ENCODE assay signal across 1 cellular context in the genomic region with DNA sequence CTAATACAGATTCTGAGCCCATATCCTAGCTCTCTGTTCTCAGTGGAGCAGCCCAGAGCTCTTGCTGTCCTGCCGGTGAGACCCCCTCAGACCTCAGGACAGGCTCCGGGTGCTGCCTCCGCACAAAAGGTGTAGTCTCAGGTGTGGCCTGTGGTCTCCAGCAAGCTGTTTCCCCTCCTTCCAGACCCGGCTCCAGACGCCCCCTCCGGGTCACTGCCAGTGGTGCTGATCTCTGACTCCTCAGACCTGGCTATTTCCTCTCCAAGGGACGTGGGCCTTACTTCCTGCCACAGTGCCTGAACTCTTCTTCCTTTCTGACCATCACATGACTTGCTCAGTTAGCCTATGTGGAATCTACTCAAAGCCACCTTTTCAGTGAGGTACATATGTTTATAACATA.
TF ChIP-seq lines count a peak whose summit lies in the region.

No MANE protein-coding gene starts in this region.

TF ChIP-seq in H1, 55 proteins besides CTCF, POLR2A, EP300 and RAD21:
- no peak for TF ChIP-seq SP1 (IDR thresholded peaks at IDR 0.05; ENCODE audit: low read depth, low read length)
- TF ChIP-seq CHD1 (IDR thresholded peaks at IDR 0.05; ENCODE audit: low read depth, low read length) = no peak
- TF ChIP-seq RBBP5 (IDR thresholded peaks at IDR 0.05; ENCODE audit: borderline replicate concordance, low read depth, low read length) = no peak
- no peak for TF ChIP-seq SIN3A (conservative IDR thresholded peaks at IDR 0.05 in 1 of 2, IDR thresholded peaks at IDR 0.05 in 1 of 2; ENCODE audit: low read depth in 1 of 2, low read length in 2 of 2)
- TF ChIP-seq JUND (IDR thresholded peaks at IDR 0.05; ENCODE audit: low read length) = no peak
- TF ChIP-seq MAX (IDR thresholded peaks at IDR 0.05) = no peak
- no peak for TF ChIP-seq SRF (IDR thresholded peaks at IDR 0.05; ENCODE audit: low read depth, low read length)
- TF ChIP-seq CEBPB (IDR thresholded peaks at IDR 0.05; ENCODE audit: low read depth, low read length) = no peak
- no peak for TF ChIP-seq KDM1A (IDR thresholded peaks at IDR 0.05; ENCODE audit: borderline replicate concordance, low read length)
- no peak for TF ChIP-seq TEAD4 (IDR thresholded peaks at IDR 0.05; ENCODE audit: low read depth, low read length)
- TF ChIP-seq HDAC2 (IDR thresholded peaks at IDR 0.05; ENCODE audit: borderline replicate concordance in 1 of 2, low read depth in 2 of 2, low read length in 2 of 2) = no peak
- TF ChIP-seq KDM5A (IDR thresholded peaks at IDR 0.05; ENCODE audit: low read length) = no peak
- no peak for TF ChIP-seq TAF1 (IDR thresholded peaks at IDR 0.05; ENCODE audit: low read depth, low read length)
- no peak for TF ChIP-seq EZH2 (IDR thresholded peaks at IDR 0.05; ENCODE audit: low read depth, low read length, severe bottlenecking)
- TF ChIP-seq ASH2L (IDR thresholded peaks at IDR 0.05; ENCODE audit: low read length) = no peak
- no peak for TF ChIP-seq SP2 (IDR thresholded peaks at IDR 0.05; ENCODE audit: low read length)
- TF ChIP-seq SIRT6 (IDR thresholded peaks at IDR 0.05; ENCODE audit: low read length) = no peak
